Comparison of ENCODE assay signal across 12 cellular contexts in the genomic region with DNA sequence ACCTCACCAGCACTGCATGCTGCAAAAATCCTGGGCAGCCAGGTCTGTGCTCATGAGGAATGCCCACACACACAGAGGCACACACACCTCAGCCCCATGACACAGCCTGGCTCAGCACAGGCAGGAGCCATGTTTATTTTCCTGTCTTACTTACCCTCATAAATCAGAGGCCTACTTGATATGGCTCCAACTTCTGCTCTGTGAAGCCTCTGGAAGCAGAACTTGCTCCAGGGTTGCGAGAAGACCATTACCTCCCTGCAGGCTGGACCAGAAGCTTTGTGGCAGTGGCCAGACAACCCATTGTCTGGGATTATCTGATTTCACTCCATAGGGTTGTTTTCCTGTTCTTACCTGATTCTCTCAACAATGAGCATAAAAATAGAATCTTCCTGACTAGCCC.
"Had no signal": no experiment of that assay in that cellular context is flagged by ENCODE, and none has a peak within 500 bp of the region (broad histone marks: within the 10 kb centered on the region; RNA-seq: fewer than 3 reads in every experiment).

No MANE protein-coding gene starts in this region.

- ATAC-seq: activated CD4-positive, CD25-positive, alpha-beta regulatory T cell treated with anti-CD3 and anti-CD28 coated beads, Interleukin-2, amount 50 U/mL, for 24 hours; activated naive CD4-positive, alpha-beta T cell treated with anti-CD3 and anti-CD28 coated beads, Interleukin-2, amount 50 U/mL, for 72 hours; foreskin keratinocyte; sciatic nerve had no signal

- H3K9me3 Mint-ChIP-seq: activated naive CD4-positive, alpha-beta T cell treated with anti-CD3 and anti-CD28 coated beads, Interleukin-2, amount 50 U/mL, for 72 hours had no signal

- H3K27ac ChIP-seq: foreskin keratinocyte, transverse colon had no signal

- H3K36me3 ChIP-seq: transverse colon had no signal

- H3K36me3 Mint-ChIP-seq: activated naive CD4-positive, alpha-beta T cell treated with anti-CD3 and anti-CD28 coated beads, Interleukin-2, amount 50 U/mL, for 72 hours had no signal

- DNase-seq: activated effector memory CD4-positive, alpha-beta T cell treated with Interleukin-2 at 50 U/mL for 16 hours; anterior cingulate cortex; foreskin keratinocyte; head of caudate nucleus; posterior cingulate gyrus; stimulated activated CD4-positive, alpha-beta T cell treated with anti-CD3 and anti-CD28 coated beads, Interleukin-2, amount 100 ng/mL, for 24 hours; stimulated activated naive CD4-positive, alpha-beta T cell; substantia nigra; transverse colon had no signal

- H3K27me3 ChIP-seq: transverse colon had no signal

- H3K27ac Mint-ChIP-seq: activated naive CD4-positive, alpha-beta T cell treated with anti-CD3 and anti-CD28 coated beads, Interleukin-2, amount 50 U/mL, for 72 hours had no signal

- H3K9me3 ChIP-seq: transverse colon had no signal

- H3K4me3 ChIP-seq: transverse colon had no signal

- H3K4me1 ChIP-seq: foreskin keratinocyte, transverse colon had no signal
